In the genomic region with DNA sequence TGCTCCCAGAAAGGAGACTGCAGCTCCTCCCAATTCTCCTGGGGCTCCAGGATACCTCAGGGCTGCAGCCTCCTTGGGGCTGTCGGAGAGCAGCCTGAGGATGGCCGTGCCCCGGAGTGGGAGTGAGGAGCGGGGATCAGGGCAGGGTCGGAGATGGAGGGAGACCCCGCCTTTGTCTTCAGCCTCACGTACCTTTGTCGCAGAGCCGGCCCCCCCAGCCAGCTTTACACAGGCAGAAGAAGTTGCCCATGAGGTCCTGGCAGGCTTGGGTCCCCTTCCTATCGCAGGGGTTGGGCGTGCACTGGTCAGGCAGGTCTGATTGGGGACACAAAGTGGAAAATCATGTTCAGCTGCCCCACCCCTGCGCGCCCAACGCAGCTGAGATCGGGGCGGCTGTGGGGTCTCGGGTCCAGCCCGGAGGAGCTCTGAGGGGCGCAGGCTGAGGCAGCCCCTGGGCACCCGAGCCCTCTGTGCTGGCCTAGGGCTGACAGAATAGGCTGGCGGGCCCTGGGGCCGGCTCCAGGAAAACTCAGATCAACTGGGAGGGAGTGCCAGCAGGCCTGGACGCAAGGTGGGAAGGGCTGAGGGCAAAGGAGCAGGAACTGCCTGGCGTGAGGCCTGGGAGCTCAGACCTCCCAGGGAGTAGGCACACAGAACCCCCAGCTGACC, we compare ENCODE assay signal across 13 cellular contexts. TPM values are rescaled to one million over a fixed set of nuclear protein-coding genes. Genes with fewer than 3 reads are reported as not detected.
A peak's percentile ranks its signal among the peaks of the same experiment; 100 is the strongest.
DNase-seq lines count a peak whose midpoint lies in the region; ATAC-seq and TF ChIP-seq lines count a peak whose summit lies in the region.
"Had no signal": no experiment of that assay in that cellular context is flagged by ENCODE, and none has a peak within 500 bp of the region (broad histone marks: within the 10 kb centered on the region; RNA-seq: fewer than 3 reads in every experiment).

No MANE protein-coding gene starts in this region.

- peak in 2 of 3 donors; percentile 36 to 48 for TF ChIP-seq POLR2A in body of pancreas (IDR thresholded peaks at IDR 0.05)
- TF ChIP-seq POLR2A in sigmoid colon (IDR thresholded peaks at IDR 0.05): no peak

- intact Hi-C loops in body of pancreas (cut with DNase I): no loop called here
- intact Hi-C loops in sigmoid colon (cut with DNase I): loop anchor here (2.0 kb wide), 1 partner anchor 23 kb away; no protein-coding TSS in a partner anchor

- ATAC-seq in body of pancreas: peak; percentile 68
- no peak for ATAC-seq in HG03135 (IDR thresholded peaks at IDR 0.05; ENCODE audit: unreplicated experiment)

- no peaks in the 10 kb centered on the region for H3K9me3 ChIP-seq in body of pancreas
- no peaks in the 10 kb centered on the region for H3K9me3 ChIP-seq in right atrium auricular region
- H3K9me3 ChIP-seq in sigmoid colon: no peaks in the 10 kb centered on the region

- TF ChIP-seq CTCF in AG10803 (conservative IDR thresholded peaks at IDR 0.05; ENCODE audit: low read length) (no peak), body of pancreas (IDR thresholded peaks at IDR 0.05) (no peak), right atrium auricular region (IDR thresholded peaks at IDR 0.05) (no peak), sigmoid colon (IDR thresholded peaks at IDR 0.05) (no peak)

- TF ChIP-seq EP300 in sigmoid colon (IDR thresholded peaks at IDR 0.05): no peak

- H3K27ac ChIP-seq in body of pancreas (peak overlapping the region; percentile 81 to 89 (median 85)), right atrium auricular region (peak overlapping the region; percentile 67 to 84), sigmoid colon (peak overlapping the region in 3 of 4 donors; percentile 51 to 94 (median 92))
- H3K27ac ChIP-seq: VCaP had no signal

- H3K4me1 ChIP-seq in body of pancreas (peaks cover 47% of the 10 kb centered on the region), right atrium auricular region (peaks cover 0 to 74% of the 10 kb centered on the region in 2 donors), sigmoid colon (peaks cover 0 to 49% (median 44%) of the 10 kb centered on the region in 4 donors)

- H3K36me3 ChIP-seq in body of pancreas (replicated peaks in 1 of 2; ENCODE audit: insufficient read depth in 1 of 2, low read depth in 2 of 2): peaks cover 0 to 3% of the 10 kb centered on the region in 2 donors
- peaks cover 19% of the 10 kb centered on the region for H3K36me3 ChIP-seq in right atrium auricular region
- H3K36me3 ChIP-seq in sigmoid colon: peaks cover 0 to 15% (median 4%) of the 10 kb centered on the region in 4 donors

- H3K4me3 ChIP-seq in AG10803 (ENCODE audit: low read length) (peak overlapping the region; percentile 12; the same call in 1 of the 2 replicates), body of pancreas (no peak overlapping the region), right atrium auricular region (no peak overlapping the region), sigmoid colon (peak overlapping the region in 1 of 4 donors; percentile 45)

- WGBS in body of pancreas, 2 donors: 76 to 83% methylated on average over 21 to 23 of the region's 24 CpGs
- WGBS in sigmoid colon, 2 donors: 23 to 74% methylated on average over 24 of the region's 24 CpGs

- H3K27me3 ChIP-seq in body of pancreas (no peaks in the 10 kb centered on the region), right atrium auricular region (no peaks in the 10 kb centered on the region), sigmoid colon (no peaks in the 10 kb centered on the region)

- DNase-seq in AG10803 (ENCODE audit: low read depth) (no peak), body of pancreas (peak; percentile 50 to 74 (median 70)), right atrium auricular region (ENCODE audit: low spot score) (no peak), sigmoid colon (no peak), ecto neural progenitor cell (ENCODE audit: low spot score) (no peak), HT-29 (ENCODE audit: low spot score) (no peak), T1000 (lab: John Stamatoyannopoulos, UW) (no peak)
- DNase-seq: activated T-cell treated with anti-CD3 and anti-CD28 coated beads, Interleukin-2, amount 50 U/mL, for 24 hours; erythroblast; SHP77 treated with DMSO at 0.1 percent for 48 hours; stimulated activated CD4-positive, alpha-beta T cell treated with anti-CD3 and anti-CD28 coated beads, Interleukin-4, amount 100 ng/mL, for 24 hours had no signal

RNA-seq across cellular contexts. Expression of a gene that starts 24.2 kb away (rescaled TPM):
- total RNA-seq in body of pancreas (100 to 1,000 TPM in 1 of 2 donors, 10 to 100 TPM in 1; 83.0 to 145 TPM), right atrium auricular region (100 to 1,000 TPM; 206 to 254 TPM), sigmoid colon (100 to 1,000 TPM in 1 of 4 donors, 10 to 100 TPM in 3; 34.4 to 105 (median 70.4) TPM)
- polyA plus RNA-seq in sigmoid colon: 100 to 1,000 TPM in 1 of 3 donors, 10 to 100 TPM in 2; 27.0 to 101 (median 28.2) TPM
- total RNA-seq in HT-29 (2014; rRNA removed; shearing (Covaris generic)): 1.3 and 1.4 TPM in 2 replicates

Comparison
In these comparisons a context has a peak if more than half of its experiments do, and no peak if none do; other contexts are left out.
1. DNase-seq: peak in body of pancreas (4 of 4); none in AG10803 (single experiment), right atrium auricular region (single experiment), sigmoid colon (single experiment), ecto neural progenitor cell (single experiment), HT-29 (single experiment) and T1000 (single experiment).
2. POLR2A ChIP-seq: peak in body of pancreas (2 of 3); none in sigmoid colon (0 of 2).
3. RNA of a gene that starts 24.2 kb away (total RNA-seq): 206 to 254 TPM in right atrium auricular region, 83.0 to 145 TPM in body of pancreas and 34.4 to 105 TPM in sigmoid colon; 1.3 to 1.4 TPM in HT-29; every median in the first group is over 10 times any median in the second.
4. Peak in every context shown above with its lines, with median percentiles within 50 percentile points of each other: H3K27ac ChIP-seq.